In genomic region chr19:55112246-55112780, GRCh38 we compare ENCODE assay signal across 20 cellular contexts. TPM values are rescaled to one million over a fixed set of nuclear protein-coding genes. Genes with fewer than 3 reads are reported as not detected.
DNase-seq lines count a peak whose midpoint lies in the region; ATAC-seq and TF ChIP-seq lines count a peak whose summit lies in the region.
"Had no signal": no experiment of that assay in that cellular context is flagged by ENCODE, and none has a peak within 500 bp of the region (broad histone marks: within the 10 kb centered on the region; RNA-seq: fewer than 3 reads in every experiment).

No MANE protein-coding gene starts in this region.

- H2AFZ ChIP-seq in mesenchymal stem cell (ENCODE audit: low read depth, low read length), result no peak overlapping the region

- no peak overlapping the region for H3K4ac ChIP-seq in mesenchymal stem cell (ENCODE audit: low read depth in 1 of 2, low read length in 2 of 2)

- WGBS in mesenchymal stem cell, result 98% methylated on average over 25 of the region's 25 CpGs
- WGBS in stomach, 5 donors, result 87 to 94% (median 90%) methylated on average over 3 to 25 of the region's 25 CpGs

- H3K4me2 ChIP-seq in mesenchymal stem cell (ENCODE audit: low read length, poor library complexity, severe bottlenecking), result no peak overlapping the region

- H3K27me3 Mint-ChIP-seq in HFFc6 (ENCODE audit: insufficient read depth), result peaks cover 12% of the 10 kb centered on the region
- H3K27me3 Mint-ChIP-seq in activated naive CD4-positive, alpha-beta T cell treated with anti-CD3 and anti-CD28 coated beads for 36 hours (ENCODE audit: low read depth), result no peaks in the 10 kb centered on the region
- H3K27me3 Mint-ChIP-seq: activated CD4-positive, alpha-beta memory T cell treated with anti-CD3 and anti-CD28 coated beads, Interleukin-2, amount 10 ng/mL, durations not matched to agents 7 days and 5 days; stimulated activated naive CD8-positive, alpha-beta T cell treated with anti-CD3 and anti-CD28 coated beads, Interleukin-15, amount 100 ng/mL, for 72 hours had no signal

- H3K27ac ChIP-seq in coronary artery, result peak overlapping the region; percentile 94 to 97
- no peak overlapping the region for H3K27ac ChIP-seq in mesenchymal stem cell (ENCODE audit: low read length, poor library complexity, severe bottlenecking)
- H3K27ac ChIP-seq in stomach, result peak overlapping the region in 4 of 5 donors; percentile 78 to 95 (median 91)
- H3K27ac ChIP-seq: HL-60, VCaP had no signal

- H3K36me3 Mint-ChIP-seq in HFFc6 (ENCODE audit: low read depth), result peaks cover 23% of the 10 kb centered on the region
- peaks cover 8% of the 10 kb centered on the region for H3K36me3 Mint-ChIP-seq in activated naive CD4-positive, alpha-beta T cell treated with anti-CD3 and anti-CD28 coated beads for 36 hours (ENCODE audit: low read depth)

- CTCF ChIA-PET in activated naive CD4-positive, alpha-beta T cell treated with anti-CD3 and anti-CD28 coated beads for 36 hours (lab: Charles Lee), result no interaction called here

- no peak overlapping the region for H2BK5ac ChIP-seq in mesenchymal stem cell (ENCODE audit: low read depth, low read length, poor library complexity, severe bottlenecking)

- peak overlapping the region; percentile 100 for H3K9ac ChIP-seq in mesenchymal stem cell (ENCODE audit: low read length)

- H3K79me1 ChIP-seq in mesenchymal stem cell (replicated peaks; ENCODE audit: low read length, poor library complexity, severe bottlenecking), result peaks cover 36% of the 10 kb centered on the region

- H4K8ac ChIP-seq in mesenchymal stem cell (ENCODE audit: low read length), result no peak overlapping the region

- TF ChIP-seq CTCF in HFFc6 (IDR thresholded peaks at IDR 0.05), result no peak
- TF ChIP-seq CTCF in coronary artery (IDR thresholded peaks at IDR 0.05), result no peak
- no peak for TF ChIP-seq CTCF in stomach (IDR thresholded peaks at IDR 0.05)

- H3K27ac Mint-ChIP-seq in HFFc6, result peak overlapping the region; percentile 94; the same call in 1 of the 2 replicates
- H3K27ac Mint-ChIP-seq in activated naive CD4-positive, alpha-beta T cell treated with anti-CD3 and anti-CD28 coated beads for 36 hours, result no peak overlapping the region
- H3K27ac Mint-ChIP-seq: activated CD4-positive, alpha-beta memory T cell treated with anti-CD3 and anti-CD28 coated beads, Interleukin-2, amount 10 ng/mL, durations not matched to agents 7 days and 5 days had no signal

- no peak for TF ChIP-seq EP300 in stomach (IDR thresholded peaks at IDR 0.05)

- no peaks in the 10 kb centered on the region for H3K9me3 Mint-ChIP-seq in HFFc6
- no peaks in the 10 kb centered on the region for H3K9me3 Mint-ChIP-seq in activated naive CD4-positive, alpha-beta T cell treated with anti-CD3 and anti-CD28 coated beads for 36 hours
- H3K9me3 Mint-ChIP-seq: activated CD4-positive, alpha-beta memory T cell treated with anti-CD3 and anti-CD28 coated beads, Interleukin-2, amount 10 ng/mL, durations not matched to agents 7 days and 5 days; stimulated activated naive CD8-positive, alpha-beta T cell treated with anti-CD3 and anti-CD28 coated beads, Interleukin-15, amount 100 ng/mL, for 72 hours had no signal

- intact Hi-C loops in stomach (cut with DNase I; ENCODE audit: low total_unique reads), result no loop called here
- intact Hi-C loops in activated naive CD4-positive, alpha-beta T cell treated with anti-CD3 and anti-CD28 coated beads for 36 hours (cut with micrococcal nuclease), result no loop called here

- H3K27me3 ChIP-seq in mesenchymal stem cell (ENCODE audit: control insufficient read depth in 1 of 2, insufficient read depth in 1 of 2, low read length in 2 of 2) (no peaks in the 10 kb centered on the region), stomach (no peaks in the 10 kb centered on the region)

- H3K4me3 ChIP-seq in coronary artery (peak overlapping the region; percentile 97), mesenchymal stem cell (ENCODE audit: insufficient read depth in 1 of 2, low read depth in 1 of 2, low read length in 2 of 2) (no peak overlapping the region), stomach (no peak overlapping the region)

- H2AK5ac ChIP-seq in mesenchymal stem cell (ENCODE audit: low read length, severe bottlenecking), result no peak overlapping the region

- no peak overlapping the region for H4K91ac ChIP-seq in mesenchymal stem cell (ENCODE audit: low read length)

- H3K4me3 Mint-ChIP-seq in HFFc6, result no peak overlapping the region
- no peak overlapping the region for H3K4me3 Mint-ChIP-seq in activated naive CD4-positive, alpha-beta T cell treated with anti-CD3 and anti-CD28 coated beads for 36 hours
- H3K4me3 Mint-ChIP-seq: activated CD4-positive, alpha-beta memory T cell treated with anti-CD3 and anti-CD28 coated beads, Interleukin-2, amount 10 ng/mL, durations not matched to agents 7 days and 5 days; stimulated activated naive CD8-positive, alpha-beta T cell treated with anti-CD3 and anti-CD28 coated beads, Interleukin-15, amount 100 ng/mL, for 72 hours had no signal

- H2BK15ac ChIP-seq in mesenchymal stem cell (ENCODE audit: low read depth, poor library complexity, severe bottlenecking), result no peak overlapping the region

- ATAC-seq in GM21737 (IDR thresholded peaks at IDR 0.05; ENCODE audit: unreplicated experiment), result no peak
- ATAC-seq: stimulated activated naive CD8-positive, alpha-beta T cell treated with anti-CD3 and anti-CD28 coated beads, Interleukin-15, amount 100 ng/mL, for 72 hours had no signal

- no peak overlapping the region for H3K14ac ChIP-seq in mesenchymal stem cell (ENCODE audit: low read length in 2 of 2)

- no peak overlapping the region for H3K18ac ChIP-seq in mesenchymal stem cell (ENCODE audit: low read depth in 1 of 2, low read length in 2 of 2)

- TF ChIP-seq POLR2A in stomach (IDR thresholded peaks at IDR 0.05), result no peak

- H3K9me3 ChIP-seq in mesenchymal stem cell (ENCODE audit: control insufficient read depth, low read length), result no peaks in the 10 kb centered on the region
- H3K9me3 ChIP-seq in stomach, result no peaks in the 10 kb centered on the region
- H3K9me3 ChIP-seq: Caco-2 had no signal

- DNase-seq in HFFc6 (no peak), coronary artery (ENCODE audit: low spot score) (no peak), mesenchymal stem cell (no peak), stomach (no peak), T1000 (lab: John Stamatoyannopoulos, UW) (no peak), globus pallidus (ENCODE audit: low spot score) (no peak)
- DNase-seq in activated naive CD4-positive, alpha-beta T cell treated with anti-CD3 and anti-CD28 coated beads for 36 hours, result no peak
- DNase-seq: activated CD4-positive, alpha-beta memory T cell treated with anti-CD3 and anti-CD28 coated beads, Interleukin-2, amount 10 ng/mL, durations not matched to agents 7 days and 5 days; islet precursor cell; KBM-7; NCI-H1092 treated with DMSO at 0.1 percent for 48 hours; NCI-H2171; NCI-H82; stimulated activated naive CD8-positive, alpha-beta T cell treated with anti-CD3 and anti-CD28 coated beads, Interleukin-15, amount 100 ng/mL, for 72 hours had no signal

- no peak overlapping the region for H3K23ac ChIP-seq in mesenchymal stem cell (ENCODE audit: low read length in 2 of 2)

- H3K36me3 ChIP-seq in mesenchymal stem cell (ENCODE audit: control insufficient read depth in 1 of 2, insufficient read depth in 2 of 2, low read depth in 1 of 2, low read length in 2 of 2), result peaks cover 30 to 52% of the 10 kb centered on the region in 2 experiments
- peaks cover 22 to 49% (median 36%) of the 10 kb centered on the region in 4 donors for H3K36me3 ChIP-seq in stomach

- H2BK120ac ChIP-seq in mesenchymal stem cell (ENCODE audit: low read depth, low read length), result no peak overlapping the region

- peaks cover 25% of the 10 kb centered on the region for H3K4me1 Mint-ChIP-seq in HFFc6 (ENCODE audit: low read depth)
- H3K4me1 Mint-ChIP-seq in activated naive CD4-positive, alpha-beta T cell treated with anti-CD3 and anti-CD28 coated beads for 36 hours (ENCODE audit: low read depth), result peaks cover 15% of the 10 kb centered on the region

- peaks cover 46% of the 10 kb centered on the region for H3K4me1 ChIP-seq in mesenchymal stem cell (ENCODE audit: control insufficient read depth, insufficient read depth, low read depth, low read length)
- peaks cover 32 to 64% (median 46%) of the 10 kb centered on the region in 4 donors for H3K4me1 ChIP-seq in stomach

- H2BK12ac ChIP-seq in mesenchymal stem cell (ENCODE audit: low read length in 2 of 2), result no peak overlapping the region

RNA-seq across cellular contexts. Expression of gene PPP1R12C, which starts 5.1 kb away (rescaled TPM):
- 10 to 100 TPM; 82.7 to 96.0 (median 91.9) TPM for total RNA-seq in HFFc6 (2021; fragmentation: NEBNext Ultra II Directional; extraction: Animal tissue kit (Norgen Biotek cat#: 25700))
- 83.1 TPM for polyA plus RNA-seq in mesenchymal stem cell (2013, experiment 1 of 2)
- 80.0 TPM for polyA plus RNA-seq in mesenchymal stem cell (2013, experiment 2 of 2)
- 100 to 1,000 TPM in 4 of 5 donors, 10 to 100 TPM in 1; 52.7 to 261 (median 167) TPM for total RNA-seq in stomach
- 100 to 1,000 TPM in 1 of 3 donors, 10 to 100 TPM in 2; 77.0 to 136 (median 82.6) TPM for polyA plus RNA-seq in stomach
- 10 to 100 TPM; 41.2 to 42.1 TPM for total RNA-seq in activated naive CD4-positive, alpha-beta T cell treated with anti-CD3 and anti-CD28 coated beads for 36 hours

RNA-seq across cellular contexts. Expression of gene EPS8L1, which starts 36.6 kb away (rescaled TPM):
- under 1 TPM in 5 of 6 experiments, not detected in 1; 0.55 to 0.94 (median 0.64) TPM for total RNA-seq in HFFc6 (2021; fragmentation: NEBNext Ultra II Directional; extraction: Animal tissue kit (Norgen Biotek cat#: 25700))
- polyA plus RNA-seq in mesenchymal stem cell (2013, experiment 1 of 2), result 5.2 TPM
- 4.9 TPM for polyA plus RNA-seq in mesenchymal stem cell (2013, experiment 2 of 2)
- 100 to 1,000 TPM in 3 of 5 donors, 10 to 100 TPM in 2; 32.3 to 303 (median 114) TPM for total RNA-seq in stomach
- 100 to 1,000 TPM in 1 of 3 donors, 10 to 100 TPM in 2; 82.3 to 320 (median 87.5) TPM for polyA plus RNA-seq in stomach
- total RNA-seq in activated naive CD4-positive, alpha-beta T cell treated with anti-CD3 and anti-CD28 coated beads for 36 hours, result under 1 TPM; 0.88 to 0.89 TPM

RNA-seq across cellular contexts. Expression of gene TNNT1, which starts 36.7 kb away (rescaled TPM):
- total RNA-seq in HFFc6 (2021; fragmentation: NEBNext Ultra II Directional; extraction: Animal tissue kit (Norgen Biotek cat#: 25700)), result 1 to 10 TPM; 4.1 to 8.8 (median 7.3) TPM
- polyA plus RNA-seq in mesenchymal stem cell (2013, experiment 1 of 2), result 1.2 TPM
- polyA plus RNA-seq in mesenchymal stem cell (2013, experiment 2 of 2), result 0.99 TPM
- 1 to 10 TPM in 1 of 5 donors, not detected in 4; 1.1 TPM for total RNA-seq in stomach
- 10 to 100 TPM in 1 of 3 donors, 1 to 10 TPM in 1, under 1 TPM in 1; 0.87 to 19.6 (median 6.7) TPM for polyA plus RNA-seq in stomach
- not detected for total RNA-seq in activated naive CD4-positive, alpha-beta T cell treated with anti-CD3 and anti-CD28 coated beads for 36 hours

RNA-seq across cellular contexts. Expression of gene TNNI3, which starts 45.2 kb away (rescaled TPM):
- not detected for total RNA-seq in HFFc6 (2021; fragmentation: NEBNext Ultra II Directional; extraction: Animal tissue kit (Norgen Biotek cat#: 25700))
- 0.18 TPM for polyA plus RNA-seq in mesenchymal stem cell (2013, experiment 1 of 2)
- 0.18 TPM for polyA plus RNA-seq in mesenchymal stem cell (2013, experiment 2 of 2)
- total RNA-seq in stomach, result not detected
- polyA plus RNA-seq in stomach, result 10 to 100 TPM in 1 of 3 donors, 1 to 10 TPM in 2; 4.2 to 14.1 (median 7.8) TPM
- total RNA-seq in activated naive CD4-positive, alpha-beta T cell treated with anti-CD3 and anti-CD28 coated beads for 36 hours, result not detected
- total RNA-seq: activated CD4-positive, alpha-beta memory T cell treated with anti-CD3 and anti-CD28 coated beads, Interleukin-2, amount 10 ng/mL, durations not matched to agents 7 days and 5 days; endothelial cell of umbilical vein; H4 had no signal
- polyA plus RNA-seq: endothelial cell of umbilical vein had no signal

RNA-seq across cellular contexts. Expression of gene RDH13, which starts 49.4 kb away (rescaled TPM):
- 1 to 10 TPM; 2.4 to 3.3 (median 2.8) TPM for total RNA-seq in HFFc6 (2021; fragmentation: NEBNext Ultra II Directional; extraction: Animal tissue kit (Norgen Biotek cat#: 25700))
- polyA plus RNA-seq in mesenchymal stem cell (2013, experiment 1 of 2), result 5.1 TPM
- 5.3 TPM for polyA plus RNA-seq in mesenchymal stem cell (2013, experiment 2 of 2)
- 100 to 1,000 TPM in 1 of 5 donors, 10 to 100 TPM in 4; 20.6 to 124 (median 28.8) TPM for total RNA-seq in stomach
- polyA plus RNA-seq in stomach, result 10 to 100 TPM; 13.1 to 22.0 (median 20.3) TPM
- 1 to 10 TPM; 8.7 to 8.9 TPM for total RNA-seq in activated naive CD4-positive, alpha-beta T cell treated with anti-CD3 and anti-CD28 coated beads for 36 hours

Comparison
In these comparisons a context has a peak if more than half of its experiments do, and no peak if none do; other contexts are left out.
1. RNA of gene EPS8L1, which starts 36.6 kb away (total RNA-seq): 32.3 to 303 TPM in stomach; 0.88 to 0.89 TPM in activated naive CD4-positive, alpha-beta T cell treated with anti-CD3 and anti-CD28 coated beads for 36 hours and 0.55 to 0.94 TPM in HFFc6; every median in the first group is over 10 times any median in the second.